8 cellular contexts compared by ENCODE assay signal in the genomic region with DNA sequence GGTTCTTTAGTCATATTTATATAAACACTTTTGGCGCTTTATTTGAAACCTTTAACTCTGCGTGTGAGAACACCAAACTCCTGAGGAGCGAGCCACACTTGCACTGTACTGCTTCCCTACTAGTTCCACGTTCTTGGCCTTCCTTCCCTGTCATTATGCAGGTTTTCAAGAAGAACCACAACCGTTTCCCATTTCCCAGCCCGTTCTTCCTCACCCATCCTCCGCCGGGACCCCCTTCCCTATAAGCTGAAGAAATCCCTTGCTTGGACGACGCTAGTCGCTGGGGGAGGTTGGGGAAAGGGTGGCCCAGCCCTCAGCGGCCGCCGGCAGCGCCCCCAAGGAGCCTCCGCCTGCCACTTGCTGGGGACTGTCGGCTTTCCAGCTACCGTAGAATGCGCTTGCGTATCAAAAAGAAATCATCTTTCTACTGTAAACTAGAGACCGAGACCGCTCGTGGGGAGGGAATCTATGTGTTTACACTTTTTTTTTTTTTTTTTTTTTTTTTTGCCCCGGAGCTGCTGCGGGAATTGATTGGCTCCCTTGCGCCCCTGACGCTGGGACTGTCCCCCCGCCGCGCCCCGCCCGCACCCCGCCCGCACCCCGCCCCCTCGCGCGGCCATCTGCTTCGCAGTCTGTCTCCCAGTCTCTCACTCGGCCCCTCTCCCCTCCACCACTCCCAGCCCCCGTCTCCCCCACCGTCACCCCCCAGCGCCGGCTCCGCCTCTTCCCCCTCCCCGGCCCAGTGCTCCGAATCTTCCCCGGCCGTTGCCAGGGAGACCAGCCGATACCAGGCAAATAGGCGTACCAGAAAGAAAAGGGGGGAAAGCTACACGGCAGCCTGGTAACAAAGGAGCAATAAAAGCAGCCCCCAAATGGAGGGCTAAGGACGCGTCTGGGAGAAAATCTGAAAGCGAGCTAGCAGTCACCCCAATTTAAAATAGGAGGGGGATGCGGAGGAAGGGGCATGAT. TPM values are rescaled to one million over a fixed set of nuclear protein-coding genes. Genes with fewer than 3 reads are reported as not detected.
DNase-seq lines count a peak whose midpoint lies in the region; ATAC-seq and TF ChIP-seq lines count a peak whose summit lies in the region.

No MANE protein-coding gene starts in this region.

- WGBS in esophagus squamous epithelium, 2 donors, result 2 to 3% methylated on average over 23 to 27 of the region's 56 CpGs
- WGBS in upper lobe of left lung, 2 donors, result 2 to 3% methylated on average over 41 to 53 of the region's 56 CpGs

- H3K27ac ChIP-seq in BLaER1, result peak overlapping the region; percentile 96
- peak overlapping the region; percentile 94 to 97 (median 95) for H3K27ac ChIP-seq in esophagus squamous epithelium
- H3K27ac ChIP-seq in upper lobe of left lung, result peak overlapping the region; percentile 86 to 96 (median 92)

- peak overlapping the region; percentile 86 for H3K4me2 ChIP-seq in BLaER1

- H3K27me3 ChIP-seq in BLaER1 (peaks cover 60% of the 10 kb centered on the region), esophagus squamous epithelium (peaks cover 0 to 6% (median 0%) of the 10 kb centered on the region in 4 donors), upper lobe of left lung (no peaks in the 10 kb centered on the region)

- peak overlapping the region; percentile 97 for H3K9ac ChIP-seq in BLaER1

- no peak for TF ChIP-seq EP300 in upper lobe of left lung (IDR thresholded peaks at IDR 0.05)

- no peaks in the 10 kb centered on the region for H3K36me3 ChIP-seq in BLaER1
- peaks cover 0 to 1% (median 0%) of the 10 kb centered on the region in 3 donors for H3K36me3 ChIP-seq in esophagus squamous epithelium
- no peaks in the 10 kb centered on the region for H3K36me3 ChIP-seq in upper lobe of left lung

- H4K20me1 ChIP-seq in BLaER1, result peaks cover 10% of the 10 kb centered on the region

- DNase-seq in NCI-H146 treated with DMSO at 0.1 percent for 48 hours (lab: John Stamatoyannopoulos, UW; ENCODE audit: unreplicated experiment) (peak; percentile 95), T1000 (lab: John Stamatoyannopoulos, UW) (peak; percentile 49), esophagus squamous epithelium (lab: John Stamatoyannopoulos, UW) (peak; percentile 29), midbrain (lab: John Stamatoyannopoulos, UW) (peak; percentile 78), upper lobe of left lung (peak; percentile 58 to 92)

- H3K4me3 ChIP-seq in BLaER1, result peak overlapping the region; percentile 82
- H3K4me3 ChIP-seq in esophagus squamous epithelium, result peak overlapping the region; percentile 55 to 80 (median 64)
- peak overlapping the region; percentile 23 to 77 (median 56) for H3K4me3 ChIP-seq in upper lobe of left lung

- TF ChIP-seq POLR2A in esophagus squamous epithelium (IDR thresholded peaks at IDR 0.05) (no peak), upper lobe of left lung (IDR thresholded peaks at IDR 0.05) (no peak)

- TF ChIP-seq CTCF in esophagus squamous epithelium (IDR thresholded peaks at IDR 0.05) (peak in 1 of 6 experiments; percentile 4), upper lobe of left lung (IDR thresholded peaks at IDR 0.05) (no peak)

- intact Hi-C loops in esophagus squamous epithelium (cut with DNase I), result loop anchor here (10.0 kb wide), 1 partner anchor 220 kb away; no protein-coding TSS in a partner anchor

- H3K4me1 ChIP-seq in BLaER1 (peaks cover 27% of the 10 kb centered on the region), esophagus squamous epithelium (peaks cover 0 to 36% (median 5%) of the 10 kb centered on the region in 3 donors), upper lobe of left lung (peaks cover 0 to 46% (median 11%) of the 10 kb centered on the region in 4 donors)

- H3K9me3 ChIP-seq in BLaER1, result peaks cover 8% of the 10 kb centered on the region
- no peaks in the 10 kb centered on the region for H3K9me3 ChIP-seq in esophagus squamous epithelium
- H3K9me3 ChIP-seq in upper lobe of left lung, result no peaks in the 10 kb centered on the region

- ATAC-seq in GM18511 (IDR thresholded peaks at IDR 0.05; ENCODE audit: unreplicated experiment) (peak; percentile 16), upper lobe of left lung (ENCODE audit: low FRiP score in 2 of 2) (peak; percentile 46 to 48), HG02870 (IDR thresholded peaks at IDR 0.05; ENCODE audit: unreplicated experiment) (no peak)

RNA-seq across cellular contexts. Expression of a gene that starts 2.3 kb away (rescaled TPM):
- total RNA-seq in esophagus squamous epithelium (10 to 100 TPM; 51.5 to 91.3 (median 56.8) TPM), upper lobe of left lung (10 to 100 TPM; 26.3 to 85.8 (median 42.2) TPM)

Comparison
In these comparisons a context has a peak if more than half of its experiments do, and no peak if none do; other contexts are left out.
1. DNase-seq: peak in every context shown above with its lines; median percentile 95 in NCI-H146 treated with DMSO at 0.1 percent for 48 hours; 78 in midbrain; 75 in upper lobe of left lung; 49 in T1000; 29 in esophagus squamous epithelium.